In genomic region chr14:39185256-39186049, GRCh38 we compare ENCODE assay signal across 20 cellular contexts.
"Had no signal": no experiment of that assay in that cellular context is flagged by ENCODE, and none has a peak within 500 bp of the region (broad histone marks: within the 10 kb centered on the region; RNA-seq: fewer than 3 reads in every experiment).

No MANE protein-coding gene starts in this region.

- H3K4me3 ChIP-seq: breast epithelium, lung, prostate gland, suprapubic skin had no signal

- H3K27me3 ChIP-seq: breast epithelium, foreskin keratinocyte, suprapubic skin had no signal

- H3K27ac Mint-ChIP-seq: T-helper 2 cell treated with Interferon-gamma antibody and Interleukin-4, amounts not matched to agents 5 μg/mL and 100 μg/mL, for 36 hours; type B pancreatic cell had no signal

- H3K36me3 ChIP-seq: breast epithelium had no signal

- DNase-seq: activated CD4-positive, alpha-beta T cell treated with anti-CD3 and anti-CD28 coated beads, Interleukin-2, amount 50 U/mL, for 4 hours; activated effector memory CD4-positive, alpha-beta T cell treated with anti-CD3 and anti-CD28 coated beads, Interleukin-2, amount 50 U/mL, for 16 hours; activated T-cell treated with anti-CD3 and anti-CD28 coated beads, Interleukin-2, amount 50 U/mL, for 4 hours; aorta; foreskin keratinocyte; immature natural killer cell; left cardiac atrium; naive B cell; nucleus accumbens; stimulated activated CD4-positive, alpha-beta T cell treated with anti-CD3 and anti-CD28 coated beads, Interleukin-2, amount 100 ng/mL, for 24 hours; stimulated activated naive CD8-positive, alpha-beta T cell treated with anti-CD3 and anti-CD28 coated beads, Interleukin-15, Interleukin-2, amounts not matched to agents 100 U/mL and 50 U/mL, for 24 hours had no signal

- H3K9me3 ChIP-seq: breast epithelium, prostate gland, suprapubic skin had no signal

- ATAC-seq: activated CD4-positive, CD25-positive, alpha-beta regulatory T cell treated with anti-CD3 and anti-CD28 coated beads, Interleukin-2, amount 50 U/mL, for 24 hours; activated naive CD4-positive, alpha-beta T cell treated with anti-CD3 and anti-CD28 coated beads, Interleukin-2, amount 50 U/mL, for 72 hours; activated T-cell treated with anti-CD3 and anti-CD28 coated beads, Interleukin-2, amount 50 U/mL, for 4 hours; foreskin keratinocyte; left cardiac atrium; sciatic nerve; stimulated activated naive CD8-positive, alpha-beta T cell treated with anti-CD3 and anti-CD28 coated beads, Interleukin-15, Interleukin-2, amounts not matched to agents 100 U/mL and 50 U/mL, for 24 hours had no signal

- H3K27me3 Mint-ChIP-seq: naive B cell, type B pancreatic cell had no signal

- H3K27ac ChIP-seq: breast epithelium, foreskin keratinocyte, prostate gland, suprapubic skin had no signal

- H3K4me1 ChIP-seq: breast epithelium, prostate gland had no signal

- H3K4me3 Mint-ChIP-seq: activated T-cell treated with anti-CD3 and anti-CD28 coated beads, Interleukin-2, amount 50 U/mL, for 4 hours; immature natural killer cell; T-helper 2 cell treated with Interferon-gamma antibody and Interleukin-4, amounts not matched to agents 5 μg/mL and 100 μg/mL, for 36 hours; type B pancreatic cell had no signal
